ENCODE assay signal across 1 cellular context in genomic region chr7:26686448-26686981, GRCh38.
A peak's percentile ranks its signal among the peaks of the same experiment; 100 is the strongest.
TF ChIP-seq lines count a peak whose summit lies in the region.

No MANE protein-coding gene starts in this region.

TF ChIP-seq in HepG2, 621 proteins besides CTCF, POLR2A, EP300 and RAD21 (continued from another document and continues in another):
- TF ChIP-seq MLXIP (CRISPR knock-in tag; IDR thresholded peaks at IDR 0.05; ENCODE audit: borderline replicate concordance) (no peak), ZNF878 (CRISPR knock-in tag; IDR thresholded peaks at IDR 0.05) (no peak), ZNF33A (CRISPR knock-in tag; IDR thresholded peaks at IDR 0.05; ENCODE audit: borderline replicate concordance) (no peak), FUBP1 (CRISPR knock-in tag; IDR thresholded peaks at IDR 0.05; ENCODE audit: borderline replicate concordance) (no peak), ADNP (CRISPR knock-in tag; IDR thresholded peaks at IDR 0.05) (no peak), ZNF484 (CRISPR knock-in tag; IDR thresholded peaks at IDR 0.05; ENCODE audit: borderline replicate concordance, low read depth) (no peak), RARG (CRISPR knock-in tag; IDR thresholded peaks at IDR 0.05; ENCODE audit: low read depth) (no peak), HOXA5 (CRISPR knock-in tag; IDR thresholded peaks at IDR 0.05) (0 out of 2 replicates have a peak, but pooled peaks have one; percentile 27), ZNF326 (CRISPR knock-in tag; IDR thresholded peaks at IDR 0.05; ENCODE audit: borderline replicate concordance) (no peak), ZFY (CRISPR knock-in tag; IDR thresholded peaks at IDR 0.05) (0 out of 2 replicates have a peak, but pooled peaks have one; percentile 25), XRCC5 (optimal IDR thresholded peaks at IDR 0.05; ENCODE audit: low read length) (peak; percentile 28), SIX1 (CRISPR knock-in tag; IDR thresholded peaks at IDR 0.05; ENCODE audit: borderline replicate concordance) (no peak), CBFB (CRISPR knock-in tag; IDR thresholded peaks at IDR 0.05) (no peak), ZMAT3 (CRISPR knock-in tag; conservative IDR thresholded peaks at IDR 0.05) (no peak), YEATS2 (CRISPR knock-in tag; IDR thresholded peaks at IDR 0.05; ENCODE audit: borderline replicate concordance) (no peak), ZNF331 (CRISPR knock-in tag; IDR thresholded peaks at IDR 0.05) (no peak), EZH2 (conservative IDR thresholded peaks at IDR 0.05; ENCODE audit: low read depth, low read length) (no peak), SALL2 (CRISPR knock-in tag; IDR thresholded peaks at IDR 0.05) (no peak)
- TF ChIP-seq, protein P1, sequence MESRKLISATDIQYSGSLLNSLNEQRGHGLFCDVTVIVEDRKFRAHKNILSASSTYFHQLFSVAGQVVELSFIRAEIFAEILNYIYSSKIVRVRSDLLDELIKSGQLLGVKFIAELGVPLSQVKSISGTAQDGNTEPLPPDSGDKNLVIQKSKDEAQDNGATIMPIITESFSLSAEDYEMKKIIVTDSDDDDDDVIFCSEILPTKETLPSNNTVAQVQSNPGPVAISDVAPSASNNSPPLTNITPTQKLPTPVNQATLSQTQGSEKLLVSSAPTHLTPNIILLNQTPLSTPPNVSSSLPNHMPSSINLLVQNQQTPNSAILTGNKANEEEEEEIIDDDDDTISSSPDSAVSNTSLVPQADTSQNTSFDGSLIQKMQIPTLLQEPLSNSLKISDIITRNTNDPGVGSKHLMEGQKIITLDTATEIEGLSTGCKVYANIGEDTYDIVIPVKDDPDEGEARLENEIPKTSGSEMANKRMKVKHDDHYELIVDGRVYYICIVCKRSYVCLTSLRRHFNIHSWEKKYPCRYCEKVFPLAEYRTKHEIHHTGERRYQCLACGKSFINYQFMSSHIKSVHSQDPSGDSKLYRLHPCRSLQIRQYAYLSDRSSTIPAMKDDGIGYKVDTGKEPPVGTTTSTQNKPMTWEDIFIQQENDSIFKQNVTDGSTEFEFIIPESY (CRISPR knock-in tag; IDR thresholded peaks at IDR 0.05) = no peak
- TF ChIP-seq, protein P2, sequence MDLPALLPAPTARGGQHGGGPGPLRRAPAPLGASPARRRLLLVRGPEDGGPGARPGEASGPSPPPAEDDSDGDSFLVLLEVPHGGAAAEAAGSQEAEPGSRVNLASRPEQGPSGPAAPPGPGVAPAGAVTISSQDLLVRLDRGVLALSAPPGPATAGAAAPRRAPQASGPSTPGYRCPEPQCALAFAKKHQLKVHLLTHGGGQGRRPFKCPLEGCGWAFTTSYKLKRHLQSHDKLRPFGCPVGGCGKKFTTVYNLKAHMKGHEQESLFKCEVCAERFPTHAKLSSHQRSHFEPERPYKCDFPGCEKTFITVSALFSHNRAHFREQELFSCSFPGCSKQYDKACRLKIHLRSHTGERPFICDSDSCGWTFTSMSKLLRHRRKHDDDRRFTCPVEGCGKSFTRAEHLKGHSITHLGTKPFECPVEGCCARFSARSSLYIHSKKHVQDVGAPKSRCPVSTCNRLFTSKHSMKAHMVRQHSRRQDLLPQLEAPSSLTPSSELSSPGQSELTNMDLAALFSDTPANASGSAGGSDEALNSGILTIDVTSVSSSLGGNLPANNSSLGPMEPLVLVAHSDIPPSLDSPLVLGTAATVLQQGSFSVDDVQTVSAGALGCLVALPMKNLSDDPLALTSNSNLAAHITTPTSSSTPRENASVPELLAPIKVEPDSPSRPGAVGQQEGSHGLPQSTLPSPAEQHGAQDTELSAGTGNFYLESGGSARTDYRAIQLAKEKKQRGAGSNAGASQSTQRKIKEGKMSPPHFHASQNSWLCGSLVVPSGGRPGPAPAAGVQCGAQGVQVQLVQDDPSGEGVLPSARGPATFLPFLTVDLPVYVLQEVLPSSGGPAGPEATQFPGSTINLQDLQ (CRISPR knock-in tag; IDR thresholded peaks at IDR 0.05) = no peak
- TF ChIP-seq, protein P3, sequence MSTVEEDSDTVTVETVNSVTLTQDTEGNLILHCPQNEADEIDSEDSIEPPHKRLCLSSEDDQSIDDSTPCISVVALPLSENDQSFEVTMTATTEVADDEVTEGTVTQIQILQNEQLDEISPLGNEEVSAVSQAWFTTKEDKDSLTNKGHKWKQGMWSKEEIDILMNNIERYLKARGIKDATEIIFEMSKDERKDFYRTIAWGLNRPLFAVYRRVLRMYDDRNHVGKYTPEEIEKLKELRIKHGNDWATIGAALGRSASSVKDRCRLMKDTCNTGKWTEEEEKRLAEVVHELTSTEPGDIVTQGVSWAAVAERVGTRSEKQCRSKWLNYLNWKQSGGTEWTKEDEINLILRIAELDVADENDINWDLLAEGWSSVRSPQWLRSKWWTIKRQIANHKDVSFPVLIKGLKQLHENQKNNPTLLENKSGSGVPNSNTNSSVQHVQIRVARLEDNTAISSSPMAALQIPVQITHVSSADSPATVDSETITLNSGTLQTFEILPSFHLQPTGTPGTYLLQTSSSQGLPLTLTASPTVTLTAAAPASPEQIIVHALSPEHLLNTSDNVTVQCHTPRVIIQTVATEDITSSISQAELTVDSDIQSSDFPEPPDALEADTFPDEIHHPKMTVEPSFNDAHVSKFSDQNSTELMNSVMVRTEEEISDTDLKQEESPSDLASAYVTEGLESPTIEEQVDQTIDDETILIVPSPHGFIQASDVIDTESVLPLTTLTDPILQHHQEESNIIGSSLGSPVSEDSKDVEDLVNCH (CRISPR knock-in tag; IDR thresholded peaks at IDR 0.05) = no peak
- TF ChIP-seq, protein P4, sequence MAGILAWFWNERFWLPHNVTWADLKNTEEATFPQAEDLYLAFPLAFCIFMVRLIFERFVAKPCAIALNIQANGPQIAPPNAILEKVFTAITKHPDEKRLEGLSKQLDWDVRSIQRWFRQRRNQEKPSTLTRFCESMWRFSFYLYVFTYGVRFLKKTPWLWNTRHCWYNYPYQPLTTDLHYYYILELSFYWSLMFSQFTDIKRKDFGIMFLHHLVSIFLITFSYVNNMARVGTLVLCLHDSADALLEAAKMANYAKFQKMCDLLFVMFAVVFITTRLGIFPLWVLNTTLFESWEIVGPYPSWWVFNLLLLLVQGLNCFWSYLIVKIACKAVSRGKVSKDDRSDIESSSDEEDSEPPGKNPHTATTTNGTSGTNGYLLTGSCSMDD (CRISPR knock-in tag; IDR thresholded peaks at IDR 0.05) = no peak
- TF ChIP-seq, protein P5, sequence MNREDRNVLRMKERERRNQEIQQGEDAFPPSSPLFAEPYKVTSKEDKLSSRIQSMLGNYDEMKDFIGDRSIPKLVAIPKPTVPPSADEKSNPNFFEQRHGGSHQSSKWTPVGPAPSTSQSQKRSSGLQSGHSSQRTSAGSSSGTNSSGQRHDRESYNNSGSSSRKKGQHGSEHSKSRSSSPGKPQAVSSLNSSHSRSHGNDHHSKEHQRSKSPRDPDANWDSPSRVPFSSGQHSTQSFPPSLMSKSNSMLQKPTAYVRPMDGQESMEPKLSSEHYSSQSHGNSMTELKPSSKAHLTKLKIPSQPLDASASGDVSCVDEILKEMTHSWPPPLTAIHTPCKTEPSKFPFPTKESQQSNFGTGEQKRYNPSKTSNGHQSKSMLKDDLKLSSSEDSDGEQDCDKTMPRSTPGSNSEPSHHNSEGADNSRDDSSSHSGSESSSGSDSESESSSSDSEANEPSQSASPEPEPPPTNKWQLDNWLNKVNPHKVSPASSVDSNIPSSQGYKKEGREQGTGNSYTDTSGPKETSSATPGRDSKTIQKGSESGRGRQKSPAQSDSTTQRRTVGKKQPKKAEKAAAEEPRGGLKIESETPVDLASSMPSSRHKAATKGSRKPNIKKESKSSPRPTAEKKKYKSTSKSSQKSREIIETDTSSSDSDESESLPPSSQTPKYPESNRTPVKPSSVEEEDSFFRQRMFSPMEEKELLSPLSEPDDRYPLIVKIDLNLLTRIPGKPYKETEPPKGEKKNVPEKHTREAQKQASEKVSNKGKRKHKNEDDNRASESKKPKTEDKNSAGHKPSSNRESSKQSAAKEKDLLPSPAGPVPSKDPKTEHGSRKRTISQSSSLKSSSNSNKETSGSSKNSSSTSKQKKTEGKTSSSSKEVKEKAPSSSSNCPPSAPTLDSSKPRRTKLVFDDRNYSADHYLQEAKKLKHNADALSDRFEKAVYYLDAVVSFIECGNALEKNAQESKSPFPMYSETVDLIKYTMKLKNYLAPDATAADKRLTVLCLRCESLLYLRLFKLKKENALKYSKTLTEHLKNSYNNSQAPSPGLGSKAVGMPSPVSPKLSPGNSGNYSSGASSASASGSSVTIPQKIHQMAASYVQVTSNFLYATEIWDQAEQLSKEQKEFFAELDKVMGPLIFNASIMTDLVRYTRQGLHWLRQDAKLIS (CRISPR knock-in tag; IDR thresholded peaks at IDR 0.05) = no peak
- TF ChIP-seq, protein P6, sequence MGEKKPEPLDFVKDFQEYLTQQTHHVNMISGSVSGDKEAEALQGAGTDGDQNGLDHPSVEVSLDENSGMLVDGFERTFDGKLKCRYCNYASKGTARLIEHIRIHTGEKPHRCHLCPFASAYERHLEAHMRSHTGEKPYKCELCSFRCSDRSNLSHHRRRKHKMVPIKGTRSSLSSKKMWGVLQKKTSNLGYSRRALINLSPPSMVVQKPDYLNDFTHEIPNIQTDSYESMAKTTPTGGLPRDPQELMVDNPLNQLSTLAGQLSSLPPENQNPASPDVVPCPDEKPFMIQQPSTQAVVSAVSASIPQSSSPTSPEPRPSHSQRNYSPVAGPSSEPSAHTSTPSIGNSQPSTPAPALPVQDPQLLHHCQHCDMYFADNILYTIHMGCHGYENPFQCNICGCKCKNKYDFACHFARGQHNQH (CRISPR knock-in tag; IDR thresholded peaks at IDR 0.05) = 0 out of 2 replicates have a peak, but pooled peaks have one; percentile 45
- TF ChIP-seq, protein P7, sequence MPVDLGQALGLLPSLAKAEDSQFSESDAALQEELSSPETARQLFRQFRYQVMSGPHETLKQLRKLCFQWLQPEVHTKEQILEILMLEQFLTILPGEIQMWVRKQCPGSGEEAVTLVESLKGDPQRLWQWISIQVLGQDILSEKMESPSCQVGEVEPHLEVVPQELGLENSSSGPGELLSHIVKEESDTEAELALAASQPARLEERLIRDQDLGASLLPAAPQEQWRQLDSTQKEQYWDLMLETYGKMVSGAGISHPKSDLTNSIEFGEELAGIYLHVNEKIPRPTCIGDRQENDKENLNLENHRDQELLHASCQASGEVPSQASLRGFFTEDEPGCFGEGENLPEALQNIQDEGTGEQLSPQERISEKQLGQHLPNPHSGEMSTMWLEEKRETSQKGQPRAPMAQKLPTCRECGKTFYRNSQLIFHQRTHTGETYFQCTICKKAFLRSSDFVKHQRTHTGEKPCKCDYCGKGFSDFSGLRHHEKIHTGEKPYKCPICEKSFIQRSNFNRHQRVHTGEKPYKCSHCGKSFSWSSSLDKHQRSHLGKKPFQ (CRISPR knock-in tag; IDR thresholded peaks at IDR 0.05; ENCODE audit: insufficient replicate concordance) = no peak
- TF ChIP-seq, protein P8, sequence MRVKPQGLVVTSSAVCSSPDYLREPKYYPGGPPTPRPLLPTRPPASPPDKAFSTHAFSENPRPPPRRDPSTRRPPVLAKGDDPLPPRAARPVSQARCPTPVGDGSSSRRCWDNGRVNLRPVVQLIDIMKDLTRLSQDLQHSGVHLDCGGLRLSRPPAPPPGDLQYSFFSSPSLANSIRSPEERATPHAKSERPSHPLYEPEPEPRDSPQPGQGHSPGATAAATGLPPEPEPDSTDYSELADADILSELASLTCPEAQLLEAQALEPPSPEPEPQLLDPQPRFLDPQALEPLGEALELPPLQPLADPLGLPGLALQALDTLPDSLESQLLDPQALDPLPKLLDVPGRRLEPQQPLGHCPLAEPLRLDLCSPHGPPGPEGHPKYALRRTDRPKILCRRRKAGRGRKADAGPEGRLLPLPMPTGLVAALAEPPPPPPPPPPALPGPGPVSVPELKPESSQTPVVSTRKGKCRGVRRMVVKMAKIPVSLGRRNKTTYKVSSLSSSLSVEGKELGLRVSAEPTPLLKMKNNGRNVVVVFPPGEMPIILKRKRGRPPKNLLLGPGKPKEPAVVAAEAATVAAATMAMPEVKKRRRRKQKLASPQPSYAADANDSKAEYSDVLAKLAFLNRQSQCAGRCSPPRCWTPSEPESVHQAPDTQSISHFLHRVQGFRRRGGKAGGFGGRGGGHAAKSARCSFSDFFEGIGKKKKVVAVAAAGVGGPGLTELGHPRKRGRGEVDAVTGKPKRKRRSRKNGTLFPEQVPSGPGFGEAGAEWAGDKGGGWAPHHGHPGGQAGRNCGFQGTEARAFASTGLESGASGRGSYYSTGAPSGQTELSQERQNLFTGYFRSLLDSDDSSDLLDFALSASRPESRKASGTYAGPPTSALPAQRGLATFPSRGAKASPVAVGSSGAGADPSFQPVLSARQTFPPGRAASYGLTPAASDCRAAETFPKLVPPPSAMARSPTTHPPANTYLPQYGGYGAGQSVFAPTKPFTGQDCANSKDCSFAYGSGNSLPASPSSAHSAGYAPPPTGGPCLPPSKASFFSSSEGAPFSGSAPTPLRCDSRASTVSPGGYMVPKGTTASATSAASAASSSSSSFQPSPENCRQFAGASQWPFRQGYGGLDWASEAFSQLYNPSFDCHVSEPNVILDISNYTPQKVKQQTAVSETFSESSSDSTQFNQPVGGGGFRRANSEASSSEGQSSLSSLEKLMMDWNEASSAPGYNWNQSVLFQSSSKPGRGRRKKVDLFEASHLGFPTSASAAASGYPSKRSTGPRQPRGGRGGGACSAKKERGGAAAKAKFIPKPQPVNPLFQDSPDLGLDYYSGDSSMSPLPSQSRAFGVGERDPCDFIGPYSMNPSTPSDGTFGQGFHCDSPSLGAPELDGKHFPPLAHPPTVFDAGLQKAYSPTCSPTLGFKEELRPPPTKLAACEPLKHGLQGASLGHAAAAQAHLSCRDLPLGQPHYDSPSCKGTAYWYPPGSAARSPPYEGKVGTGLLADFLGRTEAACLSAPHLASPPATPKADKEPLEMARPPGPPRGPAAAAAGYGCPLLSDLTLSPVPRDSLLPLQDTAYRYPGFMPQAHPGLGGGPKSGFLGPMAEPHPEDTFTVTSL (CRISPR knock-in tag; IDR thresholded peaks at IDR 0.05; ENCODE audit: borderline replicate concordance) = no peak
